37 cellular contexts compared by ENCODE assay signal in genomic region chr6:109918227-109918626, GRCh38. TPM values are rescaled to one million over a fixed set of nuclear protein-coding genes. Genes with fewer than 3 reads are reported as not detected.
"Had no signal": no experiment of that assay in that cellular context is flagged by ENCODE, and none has a peak within 500 bp of the region (broad histone marks: within the 10 kb centered on the region; RNA-seq: fewer than 3 reads in every experiment).

No MANE protein-coding gene starts in this region.

- H3K9me3 ChIP-seq: adrenal gland, ascending aorta, body of pancreas, breast epithelium had no signal

- H3K36me3 ChIP-seq: adrenal gland, ascending aorta, brain microvascular endothelial cell, breast epithelium, cardiac muscle cell had no signal

- H3K27ac ChIP-seq: adrenal gland, ascending aorta, body of pancreas, brain microvascular endothelial cell, breast epithelium, cardiac muscle cell had no signal

- FAIRE-seq: astrocyte, bronchial epithelial cell had no signal

- H3K4me1 ChIP-seq: adrenal gland, ascending aorta, body of pancreas, breast epithelium had no signal

- ATAC-seq: activated naive CD4-positive, alpha-beta T cell treated with anti-CD3 and anti-CD28 coated beads, Interleukin-2, amount 50 U/mL, for 72 hours; activated naive CD8-positive, alpha-beta T cell treated with anti-CD3 and anti-CD28 coated beads, Interleukin-2, amount 50 U/mL, for 24 hours; activated T-cell treated with anti-CD3 and anti-CD28 coated beads, Interleukin-2, amount 50 U/mL, for 4 hours; activated T-cell treated with anti-CD3 and anti-CD28 coated beads, Interleukin-2, amount 50 U/mL, for 72 hours; activated T-helper 17 cell treated with anti-CD3 and anti-CD28 coated beads, Interleukin-2, amount 50 U/mL, for 72 hours; body of pancreas had no signal

- DNase-seq: activated effector memory CD4-positive, alpha-beta T cell treated with anti-CD3 and anti-CD28 coated beads, Interleukin-2, amount 50 U/mL, for 16 hours; activated effector memory CD4-positive, alpha-beta T cell treated with Interleukin-2 at 50 U/mL for 16 hours; activated gamma-delta T cell; activated gamma-delta T cell treated with Interleukin-2 at 50 U/mL for 16 hours; activated naive CD4-positive, alpha-beta T cell; activated naive CD4-positive, alpha-beta T cell treated with anti-CD3 and anti-CD28 coated beads for 36 hours; activated naive CD4-positive, alpha-beta T cell treated with anti-CD3 and anti-CD28 coated beads, Interleukin-2, amount 10 ng/mL, durations not matched to agents 7 days and 5 days; activated naive CD4-positive, alpha-beta T cell treated with anti-CD3 and anti-CD28 coated beads, Interleukin-2, amount 50 U/mL, for 16 hours; activated naive CD4-positive, alpha-beta T cell treated with Interleukin-2 at 50 U/mL for 16 hours; activated naive CD8-positive, alpha-beta T cell treated with anti-CD3 and anti-CD28 coated beads for 36 hours; activated naive CD8-positive, alpha-beta T cell treated with anti-CD3 and anti-CD28 coated beads, Interleukin-2, amount 10 ng/mL, durations not matched to agents 7 days and 5 days; activated naive CD8-positive, alpha-beta T cell treated with anti-CD3 and anti-CD28 coated beads, Interleukin-2, amount 50 U/mL, for 24 hours; activated T-cell treated with anti-CD3 and anti-CD28 coated beads, Interleukin-2, amount 50 U/mL, for 4 hours; activated T-cell treated with anti-CD3 and anti-CD28 coated beads, Interleukin-2, amount 50 U/mL, for 48 hours; activated T-cell treated with anti-CD3 and anti-CD28 coated beads, Interleukin-2, amount 50 U/mL, for 72 hours; amniotic stem cell; amygdala; anterior cingulate cortex; aorta; body of pancreas; brain microvascular endothelial cell; caudate nucleus; central memory CD4-positive, alpha-beta T cell; cerebellar nuclear complex had no signal

- H3K4me3 ChIP-seq: adrenal gland, ascending aorta, body of pancreas, breast epithelium, cardiac muscle cell had no signal

- H3K27me3 ChIP-seq: adrenal gland, ascending aorta, body of pancreas, brain microvascular endothelial cell, breast epithelium, cardiac muscle cell had no signal

RNA-seq across cellular contexts. Expression of gene GPR6, which starts 59.9 kb away (rescaled TPM):
- total RNA-seq: activated naive CD4-positive, alpha-beta T cell treated with anti-CD3 and anti-CD28 coated beads for 36 hours; activated naive CD4-positive, alpha-beta T cell treated with anti-CD3 and anti-CD28 coated beads, Interleukin-2, amount 50 U/mL, for 72 hours; activated naive CD8-positive, alpha-beta T cell treated with anti-CD3 and anti-CD28 coated beads for 36 hours; activated naive CD8-positive, alpha-beta T cell treated with anti-CD3 and anti-CD28 coated beads, Interleukin-2, amount 10 ng/mL, durations not matched to agents 7 days and 5 days; activated T-cell treated with anti-CD3 and anti-CD28 coated beads, Interleukin-2, amount 50 U/mL, for 4 hours; activated T-cell treated with anti-CD3 and anti-CD28 coated beads, Interleukin-2, amount 50 U/mL, for 72 hours; activated T-helper 1 cell treated with anti-CD3 and anti-CD28 coated beads, Interleukin-12 subunit alpha, Interleukin-12 subunit beta, Interleukin-2, Interleukin-4 antibody, amounts not matched to agents 30 ng/mL and 10 ng/mL and 1 ng/mL, durations not matched to agents 14 hours and 24 hours and 36 hours; activated T-helper 17 cell treated with anti-CD3 and anti-CD28 coated beads, Interleukin-2, amount 50 U/mL, for 72 hours; activated T-helper 2 cell treated with anti-CD3 and anti-CD28 coated beads, Interferon-gamma antibody, Interleukin-2, Interleukin-4, amounts not matched to agents 10 μg/mL and 5 μg/mL and 100 μg/mL, durations not matched to agents 14 hours and 24 hours and 36 hours; adrenal gland; aorta; ascending aorta; astrocyte; body of pancreas; bronchial epithelial cell; cardiac muscle cell; cardiac septum; chondrocyte had no signal
- polyA plus RNA-seq: adipose tissue, adrenal gland, aorta, cardiac muscle cell had no signal
